21 cellular contexts compared by ENCODE assay signal in genomic region chr13:94157705-94158218, GRCh38.
A peak's percentile ranks its signal among the peaks of the same experiment; 100 is the strongest.
DNase-seq lines count a peak whose midpoint lies in the region; ATAC-seq and TF ChIP-seq lines count a peak whose summit lies in the region.
"Had no signal": no experiment of that assay in that cellular context is flagged by ENCODE, and none has a peak within 500 bp of the region (broad histone marks: within the 10 kb centered on the region; RNA-seq: fewer than 3 reads in every experiment).

No MANE protein-coding gene starts in this region.

- H3K27ac ChIP-seq in right cardiac atrium (ENCODE audit: low read length): peak overlapping the region; percentile 29
- H3K27ac ChIP-seq: suprapubic skin had no signal

- no peak for TF ChIP-seq CTCF in LNCaP clone FGC (IDR thresholded peaks at IDR 0.05; ENCODE audit: control insufficient read depth, extremely low read depth, insufficient read depth)

- no peaks in the 10 kb centered on the region for H3K9me3 ChIP-seq in right cardiac atrium (ENCODE audit: control insufficient read depth, low read length)
- H3K9me3 ChIP-seq: suprapubic skin had no signal

- no peaks in the 10 kb centered on the region for H3K27me3 ChIP-seq in right cardiac atrium (ENCODE audit: control insufficient read depth, insufficient read depth)
- H3K27me3 ChIP-seq: suprapubic skin had no signal

- H3K4me1 ChIP-seq in right cardiac atrium (ENCODE audit: control insufficient read depth, insufficient read depth, low read length): no peaks in the 10 kb centered on the region

- 30% methylated on average over 2 of the region's 2 CpGs for WGBS in right cardiac atrium

- DNase-seq in LNCaP clone FGC (ENCODE audit: low read depth) (peak; percentile 75), fibroblast of gingiva (ENCODE audit: low read depth) (peak; percentile 81), right cardiac atrium (no peak), sciatic nerve (ENCODE audit: low spot score) (no peak)
- no peak for DNase-seq in activated effector memory CD4-positive, alpha-beta T cell treated with Interleukin-2 at 50 U/mL for 16 hours
- DNase-seq: activated naive CD8-positive, alpha-beta T cell treated with anti-CD3 and anti-CD28 coated beads for 36 hours; CD8-positive, alpha-beta memory T cell; DMS79; glutamatergic neuron; HCEC 1CT; naive thymus-derived CD8-positive, alpha-beta T cell; NCI-H1930; NCI-H226; NK-92 treated with Interleukin-12 subunit alpha and Interleukin-12 subunit beta, amount 100 ng/mL, for 24 hours; posterior cingulate gyrus; T1000 had no signal

- H3K4me3 ChIP-seq in LNCaP clone FGC (ENCODE audit: low read depth, low read length) (no peak overlapping the region), right cardiac atrium (ENCODE audit: low read length) (no peak overlapping the region)
- H3K4me3 ChIP-seq: suprapubic skin had no signal

- ATAC-seq in right cardiac atrium (peak; percentile 91 to 95), sciatic nerve (peak; percentile 78), GM21381 (IDR thresholded peaks at IDR 0.05; ENCODE audit: unreplicated experiment) (no peak), GM19324 (IDR thresholded peaks at IDR 0.05; ENCODE audit: low FRiP score, unreplicated experiment) (no peak), HG03432 (IDR thresholded peaks at IDR 0.05; ENCODE audit: unreplicated experiment) (no peak)
- ATAC-seq: naive thymus-derived CD8-positive, alpha-beta T cell; SK-N-SH treated with all-trans-retinoic acid at 6 μM for 48 hours had no signal

- intact Hi-C loops in right cardiac atrium (cut with DNase I): no loop called here
- intact Hi-C loops in sciatic nerve (cut with DNase I): no loop called here

Comparison
In these comparisons a context has a peak if more than half of its experiments do, and no peak if none do; other contexts are left out.
1. DNase-seq: peak in LNCaP clone FGC (single experiment) and fibroblast of gingiva (single experiment); none in right cardiac atrium (0 of 3), sciatic nerve (single experiment) and activated effector memory CD4-positive, alpha-beta T cell treated with Interleukin-2 at 50 U/mL for 16 hours (single experiment).
2. ATAC-seq: peak in right cardiac atrium (2 of 2) and sciatic nerve (single experiment); none in GM21381 (single experiment), GM19324 (single experiment) and HG03432 (single experiment).